Comparison of ENCODE assay signal across 8 cellular contexts in genomic region chr13:110676057-110676510, GRCh38. TPM values are rescaled to one million over a fixed set of nuclear protein-coding genes. Genes with fewer than 3 reads are reported as not detected.
A peak's percentile ranks its signal among the peaks of the same experiment; 100 is the strongest.
DNase-seq lines count a peak whose midpoint lies in the region; ATAC-seq and TF ChIP-seq lines count a peak whose summit lies in the region.

No MANE protein-coding gene starts in this region.

- H3K4me1 Mint-ChIP-seq in endothelial cell (ENCODE audit: unreplicated experiment), result no peaks in the 10 kb centered on the region

- peak overlapping the region; percentile 6 for H3K4me3 ChIP-seq in GM12865 (ENCODE audit: low read depth, low read length)

- H3K4me3 Mint-ChIP-seq in endothelial cell (ENCODE audit: unreplicated experiment), result peak overlapping the region; percentile 25

- ATAC-seq in GM19463 (IDR thresholded peaks at IDR 0.05; ENCODE audit: unreplicated experiment), result peak; percentile 74
- ATAC-seq in HG03175 (IDR thresholded peaks at IDR 0.05; ENCODE audit: unreplicated experiment), result peak; percentile 71

- H3K27me3 Mint-ChIP-seq in endothelial cell (ENCODE audit: unreplicated experiment), result peaks cover 5% of the 10 kb centered on the region

- DNase-seq in GM12865 (ENCODE audit: low read depth) (peak; percentile 84), endothelial cell (ENCODE audit: low spot score) (no peak), posterior vena cava (ENCODE audit: low spot score) (no peak), DMS53 treated with DMSO at 0.1 percent for 48 hours (lab: John Stamatoyannopoulos, UW; ENCODE audit: unreplicated experiment) (no peak), T-helper 9 cell (no peak)
- DNase-seq in activated CD8-positive, alpha-beta memory T cell treated with anti-CD3 and anti-CD28 coated beads, Interleukin-2, amount 50 U/mL, for 4 hours, result no peak

- no peaks in the 10 kb centered on the region for H3K9me3 Mint-ChIP-seq in endothelial cell (ENCODE audit: unreplicated experiment)

- TF ChIP-seq CTCF in GM12865 (IDR thresholded peaks at IDR 0.05; ENCODE audit: insufficient read depth, low read depth, low read length, missing control alignments) (no peak), endothelial cell (IDR thresholded peaks at IDR 0.05; ENCODE audit: unreplicated experiment) (no peak)

- intact Hi-C loops in posterior vena cava (cut with DNase I), result no loop called here

- no peak overlapping the region for H3K27ac Mint-ChIP-seq in endothelial cell (ENCODE audit: unreplicated experiment)

- H3K36me3 Mint-ChIP-seq in endothelial cell (ENCODE audit: low read depth, unreplicated experiment), result peaks cover 31% of the 10 kb centered on the region

RNA-seq across cellular contexts. Expression of gene CARS2, which starts 29.8 kb away (rescaled TPM):
- 36.0 TPM for total RNA-seq in endothelial cell (ENCODE audit: unreplicated experiment)
- 10 to 100 TPM; 43.7 to 46.9 TPM for total RNA-seq in posterior vena cava

RNA-seq across cellular contexts. Expression of gene ING1, which starts 37.4 kb away (rescaled TPM):
- total RNA-seq in endothelial cell (ENCODE audit: unreplicated experiment) (9.9 TPM), posterior vena cava (1 to 10 TPM; 7.0 to 9.5 TPM)
